In the genomic region with DNA sequence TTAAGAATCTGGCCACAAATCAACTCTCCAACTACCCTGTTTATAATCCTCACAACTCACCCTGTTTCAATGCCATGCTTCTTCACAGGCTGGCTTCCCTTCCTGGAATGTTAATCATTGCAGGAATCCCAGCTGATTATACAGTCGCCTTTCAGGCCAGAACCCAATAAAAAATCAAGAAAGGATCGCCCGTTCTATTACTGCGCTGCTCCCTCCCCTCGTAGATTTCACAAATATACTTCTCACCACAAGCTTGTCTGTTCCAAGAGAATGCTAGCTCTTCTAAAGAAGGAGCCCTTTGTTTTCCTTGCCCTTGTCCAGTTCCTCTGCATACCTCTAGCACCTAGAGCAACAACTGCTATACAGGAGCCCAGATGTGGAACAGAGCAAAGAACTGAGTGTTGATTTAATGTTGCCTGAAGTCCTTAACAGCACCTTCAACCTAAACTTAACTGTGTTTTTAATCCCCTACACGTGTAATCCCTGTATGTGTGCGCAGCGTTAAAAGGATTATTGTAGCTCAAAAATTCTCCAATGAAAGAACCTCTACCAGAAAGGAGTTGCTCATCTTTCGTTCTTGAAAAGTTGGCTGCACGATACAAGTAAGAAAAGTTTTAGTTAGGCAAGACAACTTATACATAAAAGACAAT, we compare ENCODE assay signal across 8 cellular contexts. TPM values are rescaled to one million over a fixed set of nuclear protein-coding genes. Genes with fewer than 3 reads are reported as not detected.
DNase-seq lines count a peak whose midpoint lies in the region; ATAC-seq, FAIRE-seq and TF ChIP-seq lines count a peak whose summit lies in the region.

No MANE protein-coding gene starts in this region.

- H3K9me3 ChIP-seq in HUES64 (ENCODE audit: insufficient read depth, low read depth, low read length): no peaks in the 10 kb centered on the region
- no peaks in the 10 kb centered on the region for H3K9me3 ChIP-seq in left lung
- H3K9me3 ChIP-seq in vagina: no peaks in the 10 kb centered on the region

- POLR2A ChIA-PET in MCF 10A (lab: Yijun Ruan, JAX): interaction anchor here (0.6 to 2.1 kb wide), 19 partner anchors 9 to 1176 kb away, joined by 3 to 18 read pairs (median 5); partner anchors contain the start of genes KIAA0408 and RNF146

- no peaks in the 10 kb centered on the region for H3K9me3 Mint-ChIP-seq in MCF 10A (ENCODE audit: unreplicated experiment)

- TF ChIP-seq POLR2A in vagina (IDR thresholded peaks at IDR 0.05): no peak

- BruUV-seq in MCF 10A (replicated peaks; lab: Mats Ljungman, UMichigan): TSS peak; percentile 54

- H3K27me3 Mint-ChIP-seq in MCF 10A (ENCODE audit: insufficient read depth, unreplicated experiment): no peaks in the 10 kb centered on the region

- FAIRE-seq in D721Med (lab: Jason Lieb, UNC): peak; percentile 71

- TF ChIP-seq CTCF in D721Med (IDR thresholded peaks at IDR 0.05; ENCODE audit: insufficient read depth, missing control alignments): no peak
- TF ChIP-seq CTCF in MCF 10A (IDR thresholded peaks at IDR 0.05; ENCODE audit: unreplicated experiment): no peak
- no peak for TF ChIP-seq CTCF in left lung (IDR thresholded peaks at IDR 0.05)
- no peak for TF ChIP-seq CTCF in vagina (IDR thresholded peaks at IDR 0.05)

- intact Hi-C loops in MCF 10A (cut with micrococcal nuclease) (loop anchor here (5.0 to 10.0 kb wide), 2 partner anchors 40 to 122 kb away; no protein-coding TSS in a partner anchor), left lung (cut with DNase I) (no loop called here), vagina (cut with DNase I) (no loop called here)

- no peak overlapping the region for H3K4me3 Mint-ChIP-seq in MCF 10A (ENCODE audit: unreplicated experiment)

- H3K4me1 ChIP-seq in HUES64 (ENCODE audit: insufficient read depth, low read length) (peaks cover 41% of the 10 kb centered on the region), left lung (peaks cover 9 to 71% of the 10 kb centered on the region in 2 donors), vagina (peaks cover 53% of the 10 kb centered on the region)

- H3K36me3 Mint-ChIP-seq in MCF 10A (ENCODE audit: insufficient read depth, unreplicated experiment): peaks cover 6% of the 10 kb centered on the region

- CTCF ChIA-PET in MCF 10A (lab: Yijun Ruan, JAX): interaction anchor here (0.5 to 1.8 kb wide), 13 partner anchors 9 to 348 kb away, joined by 3 to 7 read pairs (median 4); no protein-coding TSS in a partner anchor

- H3K27ac ChIP-seq in HUES64 (ENCODE audit: low read depth, low read length) (0 out of 2 replicates have a peak overlapping the region, but pooled peaks have one; percentile 1), left lung (peak overlapping the region; percentile 87 to 91), vagina (peak overlapping the region; percentile 83)

- H3K4me3 ChIP-seq in HUES64 (ENCODE audit: low read length): peak overlapping the region; percentile 89
- peak overlapping the region; percentile 45 to 56 for H3K4me3 ChIP-seq in left lung
- peak overlapping the region; percentile 59 to 69 for H3K4me3 ChIP-seq in vagina

- H3K27me3 ChIP-seq in HUES64 (ENCODE audit: insufficient read depth, low read length): no peaks in the 10 kb centered on the region
- no peaks in the 10 kb centered on the region for H3K27me3 ChIP-seq in left lung
- H3K27me3 ChIP-seq in vagina: no peaks in the 10 kb centered on the region

- H3K4me1 Mint-ChIP-seq in MCF 10A (ENCODE audit: insufficient read depth, unreplicated experiment): peaks cover 33% of the 10 kb centered on the region

- peak overlapping the region; percentile 85 for H3K9ac ChIP-seq in HUES64 (ENCODE audit: low read depth, low read length)

- DNase-seq in D721Med (ENCODE audit: insufficient read length, low spot score) (no peak), MCF 10A (ENCODE audit: unreplicated experiment) (peak; percentile 21), left lung (no peak), vagina (ENCODE audit: extremely low spot score in 2 of 2) (no peak)
- no peak for DNase-seq in activated T-cell treated with anti-CD3 and anti-CD28 coated beads, Interleukin-2, amount 50 U/mL, for 48 hours

- peak; percentile 33 for ATAC-seq in left lung
- no peak for ATAC-seq in HG03460 (IDR thresholded peaks at IDR 0.05; ENCODE audit: unreplicated experiment)
- ATAC-seq in HG03045 (IDR thresholded peaks at IDR 0.05; ENCODE audit: unreplicated experiment): no peak

- H3K36me3 ChIP-seq in HUES64 (ENCODE audit: insufficient read depth, low read length) (no peaks in the 10 kb centered on the region), left lung (no peaks in the 10 kb centered on the region), vagina (no peaks in the 10 kb centered on the region)

- no peak overlapping the region for H3K27ac Mint-ChIP-seq in MCF 10A (ENCODE audit: low read depth, unreplicated experiment)

- WGBS in HUES64: 10% methylated on average over 8 of the region's 10 CpGs

RNA-seq across cellular contexts. Expression of gene ECHDC1, which starts 1.0 kb away (rescaled TPM):
- polyA plus RNA-seq in HUES64 (2013, experiment 1 of 2): 66.1 TPM
- polyA plus RNA-seq in HUES64 (2013, experiment 2 of 2): 66.2 TPM
- total RNA-seq in MCF 10A (2022) (60.4 and 70.7 TPM in 2 replicates), left lung (10 to 100 TPM; 86.7 to 87.0 TPM), vagina (32.7 TPM)

Comparison
In these comparisons a context has a peak if more than half of its experiments do, and no peak if none do; other contexts are left out.
1. H3K27ac ChIP-seq: peak in every context shown above with its lines; median percentile 89 in left lung; 83 in vagina; 1 in HUES64.